In genomic region chr16:69057400-69058378, GRCh38 we compare ENCODE assay signal across 10 cellular contexts. TPM values are rescaled to one million over a fixed set of nuclear protein-coding genes. Genes with fewer than 3 reads are reported as not detected.
DNase-seq lines count a peak whose midpoint lies in the region; ATAC-seq and TF ChIP-seq lines count a peak whose summit lies in the region.
"Had no signal": no experiment of that assay in that cellular context is flagged by ENCODE, and none has a peak within 500 bp of the region (broad histone marks: within the 10 kb centered on the region; RNA-seq: fewer than 3 reads in every experiment).

No MANE protein-coding gene starts in this region.

- no peaks in the 10 kb centered on the region for H3K36me3 Mint-ChIP-seq in MCF 10A (ENCODE audit: insufficient read depth, unreplicated experiment)

- H3K27me3 Mint-ChIP-seq in MCF 10A (ENCODE audit: insufficient read depth, unreplicated experiment): no peaks in the 10 kb centered on the region

- no peaks in the 10 kb centered on the region for H3K9me3 Mint-ChIP-seq in MCF 10A (ENCODE audit: unreplicated experiment)

- no peaks in the 10 kb centered on the region for H3K9me3 ChIP-seq in KOPT-K1 (ENCODE audit: insufficient read depth, low read length, poor library complexity, severe bottlenecking)
- H3K9me3 ChIP-seq in right atrium auricular region: no peaks in the 10 kb centered on the region
- H3K9me3 ChIP-seq: left ventricle myocardium inferior had no signal

- TF ChIP-seq CTCF in MCF 10A (IDR thresholded peaks at IDR 0.05; ENCODE audit: unreplicated experiment) (no peak), omental fat pad (IDR thresholded peaks at IDR 0.05) (no peak), right atrium auricular region (IDR thresholded peaks at IDR 0.05) (no peak)

- H3K27ac ChIP-seq in KOPT-K1 (ENCODE audit: low read depth, low read length, poor library complexity, severe bottlenecking): peak overlapping the region; percentile 50
- H3K27ac ChIP-seq in right atrium auricular region: no peak overlapping the region
- H3K27ac ChIP-seq: left ventricle myocardium inferior had no signal

- no TSS peak for BruUV-seq in MCF 10A (replicated peaks; lab: Mats Ljungman, UMichigan)

- no peaks in the 10 kb centered on the region for H3K4me1 ChIP-seq in right atrium auricular region
- H3K4me1 ChIP-seq: left ventricle myocardium inferior had no signal

- H3K4me3 Mint-ChIP-seq in MCF 10A (ENCODE audit: unreplicated experiment): no peak overlapping the region

- ATAC-seq in omental fat pad (ENCODE audit: low FRiP score): peak; percentile 98
- no peak for ATAC-seq in HG03442 (IDR thresholded peaks at IDR 0.05; ENCODE audit: unreplicated experiment)
- no peak for ATAC-seq in GM21717 (IDR thresholded peaks at IDR 0.05; ENCODE audit: unreplicated experiment)

- peak overlapping the region; percentile 77 for H3K27ac Mint-ChIP-seq in MCF 10A (ENCODE audit: low read depth, unreplicated experiment)

- peaks cover 12% of the 10 kb centered on the region for H3K4me1 Mint-ChIP-seq in MCF 10A (ENCODE audit: insufficient read depth, unreplicated experiment)

- no peak overlapping the region for H3K4me3 ChIP-seq in right atrium auricular region
- H3K4me3 ChIP-seq: left ventricle myocardium inferior had no signal

- intact Hi-C loops in MCF 10A (cut with micrococcal nuclease): no loop called here

- CTCF ChIA-PET in MCF 10A (lab: Yijun Ruan, JAX): interaction anchor here (0.7 to 1.1 kb wide), 2 partner anchors 15 to 23 kb away, joined by 4 to 6 read pairs; no protein-coding TSS in a partner anchor

- POLR2A ChIA-PET in MCF 10A (lab: Yijun Ruan, JAX): interaction anchor here (0.6 to 2.2 kb wide), 14 partner anchors 14 to 110 kb away, joined by 3 to 16 read pairs (median 4); partner anchors contain the start of gene HAS3

- peak; percentile 83 for DNase-seq in GM04504 (ENCODE audit: low read depth)
- DNase-seq in MCF 10A (ENCODE audit: unreplicated experiment): peak; percentile 95
- peak; percentile 26 for DNase-seq in omental fat pad (ENCODE audit: low spot score)
- DNase-seq in right atrium auricular region (ENCODE audit: low spot score): no peak
- DNase-seq in activated naive CD4-positive, alpha-beta T cell treated with anti-CD3 and anti-CD28 coated beads, Interleukin-2, amount 50 U/mL, for 16 hours: no peak
- DNase-seq: left ventricle myocardium inferior; NK-92 treated with Interleukin-12 subunit alpha and Interleukin-12 subunit beta, amount 100 ng/mL, for 24 hours had no signal

- H3K36me3 ChIP-seq in KOPT-K1 (ENCODE audit: insufficient read depth, low read length): no peaks in the 10 kb centered on the region
- no peaks in the 10 kb centered on the region for H3K36me3 ChIP-seq in right atrium auricular region
- H3K36me3 ChIP-seq: left ventricle myocardium inferior had no signal

- no peaks in the 10 kb centered on the region for H3K27me3 ChIP-seq in right atrium auricular region

RNA-seq across cellular contexts. Expression of gene HAS3, which starts 47.8 kb away (rescaled TPM):
- 0.72 and 2.8 TPM in 2 replicates for total RNA-seq in MCF 10A (2022)
- total RNA-seq in omental fat pad: 1 to 10 TPM in 2 of 4 donors, under 1 TPM in 2; 0.36 to 2.2 (median 1.2) TPM
- total RNA-seq in right atrium auricular region: under 1 TPM; 0.11 to 0.28 TPM

Comparison
In these comparisons a context has a peak if more than half of its experiments do, and no peak if none do; other contexts are left out.
1. DNase-seq: peak in GM04504 (single experiment), MCF 10A (single experiment) and omental fat pad (single experiment); none in right atrium auricular region (single experiment) and activated naive CD4-positive, alpha-beta T cell treated with anti-CD3 and anti-CD28 coated beads, Interleukin-2, amount 50 U/mL, for 16 hours (single experiment).